ENCODE assay signal across 11 cellular contexts in genomic region chr4:135371137-135371536, GRCh38.
A peak's percentile ranks its signal among the peaks of the same experiment; 100 is the strongest.
DNase-seq lines count a peak whose midpoint lies in the region; ATAC-seq and TF ChIP-seq lines count a peak whose summit lies in the region.
"Had no signal": no experiment of that assay in that cellular context is flagged by ENCODE, and none has a peak within 500 bp of the region (broad histone marks: within the 10 kb centered on the region; RNA-seq: fewer than 3 reads in every experiment).

No MANE protein-coding gene starts in this region.

- H3K4me1 Mint-ChIP-seq in nephron progenitor cell, result no peaks in the 10 kb centered on the region

- DNase-seq in SKM-1 (lab: John Stamatoyannopoulos, UW; ENCODE audit: unreplicated experiment), result peak; percentile 2
- DNase-seq in SKM-1 treated with dmso at 0.1 percent for 144 hours (lab: John Stamatoyannopoulos, UW; ENCODE audit: unreplicated experiment), result no peak
- peak; percentile 4 to 29 for DNase-seq in SJCRH30
- DNase-seq in nephron progenitor cell, result peak; percentile 22
- no peak for DNase-seq in NCI-H1694 treated with DMSO at 0.1 percent for 48 hours (lab: John Stamatoyannopoulos, UW)
- DNase-seq in foreskin melanocyte, result no peak
- DNase-seq: anterior cingulate cortex, NCI-H446 had no signal

- peaks cover 7% of the 10 kb centered on the region for H3K9me3 Mint-ChIP-seq in nephron progenitor cell
- H3K9me3 Mint-ChIP-seq: T-helper 1 cell treated with Interleukin-12 subunit alpha and Interleukin-12 subunit beta and Interleukin-4 antibody, amounts not matched to agents 30 μg/mL and 1 μg/mL, for 36 hours had no signal

- no peaks in the 10 kb centered on the region for H3K36me3 Mint-ChIP-seq in nephron progenitor cell (ENCODE audit: low read depth)

- no peaks in the 10 kb centered on the region for H3K36me3 ChIP-seq in SJCRH30

- no peaks in the 10 kb centered on the region for H3K27me3 ChIP-seq in SJCRH30

- peak; percentile 11 for TF ChIP-seq CTCF in nephron progenitor cell (IDR thresholded peaks at IDR 0.05)

- no peaks in the 10 kb centered on the region for H3K27me3 Mint-ChIP-seq in nephron progenitor cell (ENCODE audit: low read depth, poor library complexity)

- H3K9me3 ChIP-seq in SJCRH30 (replicated peaks), result no peaks in the 10 kb centered on the region

- H3K4me1 ChIP-seq in SJCRH30, result no peaks in the 10 kb centered on the region

- no peak overlapping the region for H3K27ac ChIP-seq in SJCRH30

- H3K27ac Mint-ChIP-seq in nephron progenitor cell, result no peak overlapping the region
- H3K27ac Mint-ChIP-seq: T-helper 1 cell treated with Interleukin-12 subunit alpha and Interleukin-12 subunit beta and Interleukin-4 antibody, amounts not matched to agents 30 μg/mL and 1 μg/mL, for 36 hours had no signal

- peak; percentile 59 for ATAC-seq in HG03025 (IDR thresholded peaks at IDR 0.05; ENCODE audit: low FRiP score, unreplicated experiment)
- ATAC-seq in GM18873 (IDR thresholded peaks at IDR 0.05; ENCODE audit: low FRiP score, unreplicated experiment), result no peak

- H3K4me3 ChIP-seq in SJCRH30, result no peak overlapping the region

- H3K4me3 Mint-ChIP-seq in nephron progenitor cell, result no peak overlapping the region
- H3K4me3 Mint-ChIP-seq: T-helper 1 cell treated with Interleukin-12 subunit alpha and Interleukin-12 subunit beta and Interleukin-4 antibody, amounts not matched to agents 30 μg/mL and 1 μg/mL, for 36 hours had no signal

Comparison
In these comparisons a context has a peak if more than half of its experiments do, and no peak if none do; other contexts are left out.
1. DNase-seq: peak in SKM-1 (single experiment), SJCRH30 (2 of 2) and nephron progenitor cell (single experiment); none in SKM-1 treated with dmso at 0.1 percent for 144 hours (single experiment), NCI-H1694 treated with DMSO at 0.1 percent for 48 hours (single experiment) and foreskin melanocyte (single experiment).